Comparison of ENCODE assay signal across 12 cellular contexts in the genomic region with DNA sequence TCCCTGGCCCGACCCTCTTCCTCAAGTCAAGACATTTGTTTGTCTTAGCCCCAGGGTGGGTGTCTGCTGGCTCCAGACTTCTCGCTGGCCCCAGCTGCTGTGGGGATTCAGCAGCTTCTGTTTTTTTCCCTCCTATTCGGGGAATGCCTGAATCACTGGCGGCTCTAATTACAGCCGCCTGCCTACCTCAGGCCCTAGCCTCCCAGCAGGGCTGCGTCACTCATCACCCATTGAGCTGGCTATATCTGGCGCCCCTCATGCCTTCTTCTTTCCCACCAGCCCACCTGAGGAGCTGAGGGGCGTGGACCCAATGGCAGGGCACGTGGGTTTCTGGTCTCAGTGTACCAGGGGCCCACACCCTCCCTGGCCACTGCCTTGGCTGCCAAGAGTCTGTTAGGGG. TPM values are rescaled to one million over a fixed set of nuclear protein-coding genes. Genes with fewer than 3 reads are reported as not detected.
DNase-seq lines count a peak whose midpoint lies in the region; ATAC-seq and TF ChIP-seq lines count a peak whose summit lies in the region.
"Had no signal": no experiment of that assay in that cellular context is flagged by ENCODE, and none has a peak within 500 bp of the region (broad histone marks: within the 10 kb centered on the region; RNA-seq: fewer than 3 reads in every experiment).

No MANE protein-coding gene starts in this region.

- no peaks in the 10 kb centered on the region for H3K36me3 ChIP-seq in HUES48 (ENCODE audit: control insufficient read depth, insufficient read depth, low read length)

- H3K4me3 Mint-ChIP-seq in glutamatergic neuron (ENCODE audit: unreplicated experiment): no peak overlapping the region
- H3K4me3 Mint-ChIP-seq in activated naive CD8-positive, alpha-beta T cell treated with anti-CD3 and anti-CD28 coated beads, Interleukin-2, amount 50 U/mL, for 24 hours: no peak overlapping the region
- H3K4me3 Mint-ChIP-seq: activated CD4-positive, alpha-beta T cell treated with anti-CD3 and anti-CD28 coated beads, Interleukin-2, amount 10 ng/mL, durations not matched to agents 24 days and 14 days had no signal

- H3K4me3 ChIP-seq in AG10803 (ENCODE audit: low read length): no peak overlapping the region
- H3K4me3 ChIP-seq in HUES48 (ENCODE audit: low read depth, low read length): no peak overlapping the region

- POLR2A ChIA-PET in RWPE1 (lab: Yijun Ruan, JAX; ENCODE audit: low non-redundant PET): interaction anchor here (0.6 kb wide), 1 partner anchor 54 kb away, joined by 3 read pairs; no protein-coding TSS in a partner anchor

- CTCF ChIA-PET in RWPE1 (lab: Yijun Ruan, JAX): interaction anchor here (0.6 to 0.7 kb wide), 4 partner anchors 24 to 50 kb away, joined by 3 read pairs; no protein-coding TSS in a partner anchor

- H3K9me3 Mint-ChIP-seq in glutamatergic neuron (ENCODE audit: unreplicated experiment): peaks cover 6% of the 10 kb centered on the region
- no peaks in the 10 kb centered on the region for H3K9me3 Mint-ChIP-seq in activated naive CD8-positive, alpha-beta T cell treated with anti-CD3 and anti-CD28 coated beads, Interleukin-2, amount 50 U/mL, for 24 hours
- H3K9me3 Mint-ChIP-seq: activated CD4-positive, alpha-beta T cell treated with anti-CD3 and anti-CD28 coated beads, Interleukin-2, amount 10 ng/mL, durations not matched to agents 24 days and 14 days had no signal

- TF ChIP-seq CTCF in AG10803 (conservative IDR thresholded peaks at IDR 0.05; ENCODE audit: low read length): no peak
- no peak for TF ChIP-seq CTCF in RWPE1 (conservative IDR thresholded peaks at IDR 0.05; ENCODE audit: low read depth)
- TF ChIP-seq CTCF in glutamatergic neuron (IDR thresholded peaks at IDR 0.05; ENCODE audit: partially characterized antibody, unreplicated experiment): no peak

- peak overlapping the region; percentile 51 for H3K27ac ChIP-seq in HUES48 (ENCODE audit: low read depth, low read length)
- H3K27ac ChIP-seq in RWPE1: peak overlapping the region; percentile 62

- H3K9ac ChIP-seq in HUES48 (ENCODE audit: low read depth, low read length): no peak overlapping the region

- H3K9me3 ChIP-seq in HUES48 (ENCODE audit: control insufficient read depth, insufficient read depth, low read length): no peaks in the 10 kb centered on the region

- peak; percentile 73 for DNase-seq in AG10803 (ENCODE audit: low read depth)
- peak; percentile 67 for DNase-seq in RWPE1 (ENCODE audit: low spot score)
- peak; percentile 9 for DNase-seq in glutamatergic neuron
- DNase-seq in activated naive CD8-positive, alpha-beta T cell treated with anti-CD3 and anti-CD28 coated beads, Interleukin-2, amount 50 U/mL, for 24 hours: no peak
- no peak for DNase-seq in SIG-M5 treated with dmso at 0.1 percent for 504 hours (lab: John Stamatoyannopoulos, UW; ENCODE audit: unreplicated experiment)
- DNase-seq: activated CD4-positive, alpha-beta T cell treated with anti-CD3 and anti-CD28 coated beads, Interleukin-2, amount 10 ng/mL, durations not matched to agents 24 days and 14 days; aorta; Calu3; NCI-H526 treated with DMSO at 0.1 percent for 48 hours had no signal

- H3K27ac Mint-ChIP-seq in glutamatergic neuron (ENCODE audit: unreplicated experiment): no peak overlapping the region
- H3K27ac Mint-ChIP-seq in activated naive CD8-positive, alpha-beta T cell treated with anti-CD3 and anti-CD28 coated beads, Interleukin-2, amount 50 U/mL, for 24 hours: no peak overlapping the region
- H3K27ac Mint-ChIP-seq: activated CD4-positive, alpha-beta T cell treated with anti-CD3 and anti-CD28 coated beads, Interleukin-2, amount 10 ng/mL, durations not matched to agents 24 days and 14 days had no signal

- H3K4me1 ChIP-seq in HUES48 (ENCODE audit: control insufficient read depth, insufficient read depth, low read length): peaks cover 29% of the 10 kb centered on the region

- H3K36me3 Mint-ChIP-seq in glutamatergic neuron (ENCODE audit: unreplicated experiment): no peaks in the 10 kb centered on the region
- no peaks in the 10 kb centered on the region for H3K36me3 Mint-ChIP-seq in activated naive CD8-positive, alpha-beta T cell treated with anti-CD3 and anti-CD28 coated beads, Interleukin-2, amount 50 U/mL, for 24 hours (ENCODE audit: low read depth)

- no peaks in the 10 kb centered on the region for H3K27me3 ChIP-seq in HUES48 (ENCODE audit: control insufficient read depth, insufficient read depth, low read length)

- no peaks in the 10 kb centered on the region for H3K4me1 Mint-ChIP-seq in glutamatergic neuron (ENCODE audit: low read depth, unreplicated experiment)
- H3K4me1 Mint-ChIP-seq in activated naive CD8-positive, alpha-beta T cell treated with anti-CD3 and anti-CD28 coated beads, Interleukin-2, amount 50 U/mL, for 24 hours: no peaks in the 10 kb centered on the region

- ATAC-seq in GM19455 (IDR thresholded peaks at IDR 0.05; ENCODE audit: unreplicated experiment) (no peak), HG03039 (IDR thresholded peaks at IDR 0.05; ENCODE audit: unreplicated experiment) (no peak)
- no peak for ATAC-seq in activated naive CD8-positive, alpha-beta T cell treated with anti-CD3 and anti-CD28 coated beads, Interleukin-2, amount 50 U/mL, for 24 hours

- H3K27me3 Mint-ChIP-seq in glutamatergic neuron (ENCODE audit: unreplicated experiment): peaks cover 2% of the 10 kb centered on the region
- no peaks in the 10 kb centered on the region for H3K27me3 Mint-ChIP-seq in activated naive CD8-positive, alpha-beta T cell treated with anti-CD3 and anti-CD28 coated beads, Interleukin-2, amount 50 U/mL, for 24 hours
- H3K27me3 Mint-ChIP-seq: activated CD4-positive, alpha-beta T cell treated with anti-CD3 and anti-CD28 coated beads, Interleukin-2, amount 10 ng/mL, durations not matched to agents 24 days and 14 days had no signal

RNA-seq across cellular contexts. Expression of a gene that starts 10.1 kb away (rescaled TPM):
- total RNA-seq in glutamatergic neuron (ENCODE audit: unreplicated experiment): not detected
- total RNA-seq: activated CD4-positive, alpha-beta T cell treated with anti-CD3 and anti-CD28 coated beads, Interleukin-2, amount 10 ng/mL, durations not matched to agents 24 days and 14 days had no signal

RNA-seq across cellular contexts. Expression of a gene that starts 51.3 kb away (rescaled TPM):
- not detected for total RNA-seq in glutamatergic neuron (ENCODE audit: unreplicated experiment)

Comparison
In these comparisons a context has a peak if more than half of its experiments do, and no peak if none do; other contexts are left out.
1. DNase-seq: peak in AG10803 (single experiment), RWPE1 (single experiment) and glutamatergic neuron (single experiment); none in activated naive CD8-positive, alpha-beta T cell treated with anti-CD3 and anti-CD28 coated beads, Interleukin-2, amount 50 U/mL, for 24 hours (single experiment) and SIG-M5 treated with dmso at 0.1 percent for 504 hours (single experiment).